Comparison of ENCODE assay signal across 15 cellular contexts in genomic region chr22:37088108-37088605, GRCh38. TPM values are rescaled to one million over a fixed set of nuclear protein-coding genes. Genes with fewer than 3 reads are reported as not detected.
DNase-seq lines count a peak whose midpoint lies in the region; ATAC-seq, FAIRE-seq and TF ChIP-seq lines count a peak whose summit lies in the region.
"Had no signal": no experiment of that assay in that cellular context is flagged by ENCODE, and none has a peak within 500 bp of the region (broad histone marks: within the 10 kb centered on the region; RNA-seq: fewer than 3 reads in every experiment).

No MANE protein-coding gene starts in this region.

- no peak overlapping the region for H2AFZ ChIP-seq in HepG2 (ENCODE audit: low read length)
- no peak overlapping the region for H2AFZ ChIP-seq in neural progenitor cell (replicated peaks)

- intact Hi-C loops in HepG2 (cut with micrococcal nuclease; ENCODE audit: unreplicated experiment) (no loop called here), right lobe of liver (cut with DNase I) (no loop called here)

- H4K20me1 ChIP-seq in HepG2 (ENCODE audit: insufficient read depth, low read length) (no peaks in the 10 kb centered on the region), neural progenitor cell (ENCODE audit: low read depth) (no peaks in the 10 kb centered on the region)

- H3K4me1 ChIP-seq in HepG2 (ENCODE audit: insufficient read depth, low read length) (peaks cover 12% of the 10 kb centered on the region), right lobe of liver (no peaks in the 10 kb centered on the region), neural progenitor cell (peaks cover 11% of the 10 kb centered on the region)

- H3K4me3 Mint-ChIP-seq in effector memory CD8-positive, alpha-beta T cell, result no peak overlapping the region
- peak overlapping the region in 1 of 2 donors; percentile 67 for H3K4me3 Mint-ChIP-seq in stimulated activated naive CD8-positive, alpha-beta T cell treated with anti-CD3 and anti-CD28 coated beads, Interleukin-15, amount 100 ng/mL, for 72 hours
- H3K4me3 Mint-ChIP-seq in neural progenitor cell, result no peak overlapping the region
- H3K4me3 Mint-ChIP-seq: CD8-positive, alpha-beta T cell; nephron had no signal

- H3K9me3 ChIP-seq in HepG2 (ENCODE audit: low read length) (no peaks in the 10 kb centered on the region), right lobe of liver (no peaks in the 10 kb centered on the region), neural progenitor cell (ENCODE audit: low read depth) (no peaks in the 10 kb centered on the region)

- H3K4me3 ChIP-seq in HepG2 (replicated peaks in 1 of 3; ENCODE audit: insufficient read depth in 1 of 3, low read depth in 2 of 3, low read length in 3 of 3) (no peak overlapping the region), right lobe of liver (no peak overlapping the region), neural progenitor cell (no peak overlapping the region)

- H3K27me3 ChIP-seq in HepG2 (ENCODE audit: control insufficient read depth in 1 of 2, insufficient read depth in 2 of 2, low read length in 2 of 2) (no peaks in the 10 kb centered on the region), right lobe of liver (no peaks in the 10 kb centered on the region), neural progenitor cell (no peaks in the 10 kb centered on the region)

- H3K9me3 Mint-ChIP-seq in effector memory CD8-positive, alpha-beta T cell, result no peaks in the 10 kb centered on the region
- H3K9me3 Mint-ChIP-seq in stimulated activated naive CD8-positive, alpha-beta T cell treated with anti-CD3 and anti-CD28 coated beads, Interleukin-15, amount 100 ng/mL, for 72 hours, result no peaks in the 10 kb centered on the region
- H3K9me3 Mint-ChIP-seq in neural progenitor cell, result no peaks in the 10 kb centered on the region
- H3K9me3 Mint-ChIP-seq: CD8-positive, alpha-beta T cell; nephron had no signal

- ATAC-seq in HepG2 (no peak), right lobe of liver (no peak), GM18511 (IDR thresholded peaks at IDR 0.05; ENCODE audit: unreplicated experiment) (no peak), GM21786 (IDR thresholded peaks at IDR 0.05; ENCODE audit: unreplicated experiment) (no peak)
- peak; percentile 27 for ATAC-seq in effector memory CD8-positive, alpha-beta T cell (replicated peaks)
- peak; percentile 33 for ATAC-seq in stimulated activated naive CD8-positive, alpha-beta T cell treated with anti-CD3 and anti-CD28 coated beads, Interleukin-15, amount 100 ng/mL, for 72 hours
- ATAC-seq: CD8-positive, alpha-beta T cell had no signal

- H3K4me1 Mint-ChIP-seq in effector memory CD8-positive, alpha-beta T cell (ENCODE audit: low read depth in 2 of 2), result no peaks in the 10 kb centered on the region
- peaks cover 47% of the 10 kb centered on the region for H3K4me1 Mint-ChIP-seq in stimulated activated naive CD8-positive, alpha-beta T cell treated with anti-CD3 and anti-CD28 coated beads, Interleukin-15, amount 100 ng/mL, for 72 hours
- H3K4me1 Mint-ChIP-seq in neural progenitor cell, result peaks cover 14% of the 10 kb centered on the region

- 100% methylated on average over 1 of the region's 6 CpGs for WGBS in HepG2 (ENCODE audit: low lambda C conversion rate)
- no CpG with 5 or more reads among the region's 6 CpGs for WGBS in right lobe of liver (ENCODE audit: insufficient coverage, low coverage, low lambda C conversion rate, missing lambda C conversion rate)

- TF ChIP-seq EP300 in HepG2 (IDR thresholded peaks at IDR 0.05; ENCODE audit: low read depth in 2 of 2, low read length in 2 of 2) (no peak), HepG2 (CRISPR knock-in tag; IDR thresholded peaks at IDR 0.05; ENCODE audit: borderline replicate concordance) (no peak)

- H3F3A ChIP-seq in neural progenitor cell (ENCODE audit: low read depth), result peaks cover 11% of the 10 kb centered on the region

- POLR2A ChIA-PET in HepG2 (lab: Yijun Ruan, JAX), result no interaction called here

- H3K9ac ChIP-seq in HepG2 (ENCODE audit: insufficient read depth, low read depth, low read length) (no peak overlapping the region), neural progenitor cell (no peak overlapping the region)

- TF ChIP-seq POLR2A in HepG2 (IDR thresholded peaks at IDR 0.05; ENCODE audit: insufficient read depth in 1 of 2, low read depth in 2 of 2, low read length in 2 of 2) (no peak), right lobe of liver (IDR thresholded peaks at IDR 0.05) (no peak)

- H3K79me2 ChIP-seq in HepG2 (ENCODE audit: insufficient read depth, low read length), result no peaks in the 10 kb centered on the region
- H3K79me2 ChIP-seq in neural progenitor cell (ENCODE audit: low read depth), result no peaks in the 10 kb centered on the region

- H3K36me3 ChIP-seq in HepG2 (replicated peaks in 1 of 2; ENCODE audit: control insufficient read depth in 1 of 2, insufficient read depth in 2 of 2, low read length in 2 of 2), result no peaks in the 10 kb centered on the region
- no peaks in the 10 kb centered on the region for H3K36me3 ChIP-seq in right lobe of liver
- H3K36me3 ChIP-seq in neural progenitor cell, result no peaks in the 10 kb centered on the region

- H3K27ac ChIP-seq in HepG2 (ENCODE audit: extremely low read length, insufficient read depth, low read length) (no peak overlapping the region), right lobe of liver (no peak overlapping the region), neural progenitor cell (no peak overlapping the region)

- TF ChIP-seq CTCF in HepG2 (CRISPR knock-in tag; IDR thresholded peaks at IDR 0.05), result no peak
- no peak for TF ChIP-seq CTCF in right lobe of liver (IDR thresholded peaks at IDR 0.05)
- TF ChIP-seq CTCF in neural progenitor cell (IDR thresholded peaks at IDR 0.05), result no peak

- in situ Hi-C loops in HepG2 (cut with HindIII; ENCODE audit: extremely low pct_ligation_motif_present, low pct_unique_long_range_greater_than_20kb), result no loop called here

- CTCF ChIA-PET in HepG2 (lab: Yijun Ruan, JAX; ENCODE audit: low intra/inter-chr PET ratio, low total read pairs), result no interaction called here

- H3K27me3 Mint-ChIP-seq in effector memory CD8-positive, alpha-beta T cell, result peaks cover 0 to 9% of the 10 kb centered on the region in 2 donors
- no peaks in the 10 kb centered on the region for H3K27me3 Mint-ChIP-seq in stimulated activated naive CD8-positive, alpha-beta T cell treated with anti-CD3 and anti-CD28 coated beads, Interleukin-15, amount 100 ng/mL, for 72 hours
- H3K27me3 Mint-ChIP-seq in neural progenitor cell (ENCODE audit: insufficient read depth, low read depth), result peaks cover 6% of the 10 kb centered on the region

- BruUV-seq in HepG2 (replicated peaks; lab: Mats Ljungman, UMichigan), result no TSS peak

- H3K27ac Mint-ChIP-seq in effector memory CD8-positive, alpha-beta T cell, result no peak overlapping the region
- H3K27ac Mint-ChIP-seq in stimulated activated naive CD8-positive, alpha-beta T cell treated with anti-CD3 and anti-CD28 coated beads, Interleukin-15, amount 100 ng/mL, for 72 hours, result peak overlapping the region in 1 of 2 donors; percentile 18
- H3K27ac Mint-ChIP-seq in neural progenitor cell, result no peak overlapping the region
- H3K27ac Mint-ChIP-seq: CD8-positive, alpha-beta T cell; nephron had no signal

- no peak overlapping the region for H3K4me2 ChIP-seq in HepG2 (ENCODE audit: low read depth, low read length)
- H3K4me2 ChIP-seq in neural progenitor cell, result no peak overlapping the region

- no peak for FAIRE-seq in HepG2 (lab: Jason Lieb, UNC)
- FAIRE-seq: endothelial cell of umbilical vein, small intestine had no signal

- TF ChIP-seq RAD21 in HepG2 (CRISPR knock-in tag; IDR thresholded peaks at IDR 0.05), result no peak

- H3K36me3 Mint-ChIP-seq in effector memory CD8-positive, alpha-beta T cell (ENCODE audit: insufficient read depth), result no peaks in the 10 kb centered on the region
- H3K36me3 Mint-ChIP-seq in neural progenitor cell, result no peaks in the 10 kb centered on the region
- H3K36me3 Mint-ChIP-seq: CD8-positive, alpha-beta T cell had no signal

- DNase-seq in HepG2 (ENCODE audit: low spot score) (no peak), right lobe of liver (no peak), OCI-M1 (lab: John Stamatoyannopoulos, UW) (peak; percentile 26), neural progenitor cell (ENCODE audit: low spot score) (no peak)
- no peak for DNase-seq in effector memory CD8-positive, alpha-beta T cell
- DNase-seq in stimulated activated naive CD8-positive, alpha-beta T cell treated with anti-CD3 and anti-CD28 coated beads, Interleukin-15, amount 100 ng/mL, for 72 hours, result no peak
- DNase-seq: activated CD4-positive, CD25-positive, alpha-beta regulatory T cell treated with anti-CD3 and anti-CD28 coated beads, Interleukin-2, amount 50 U/mL, for 72 hours; CD8-positive, alpha-beta T cell; NCI-H2029; RPMI8226; small intestine had no signal

RNA-seq across cellular contexts. Expression of gene TMPRSS6, which starts 21.4 kb away (rescaled TPM):
- total RNA-seq in HepG2 (2016; rRNA removed; fragmentation: Illumina TruSeq; extraction: Trizol), result 1.5 and 4.2 TPM in 2 replicates
- 1.1 and 1.5 TPM in 2 replicates for total RNA-seq in HepG2 (2016; cell fraction: cytosol; rRNA removed; fragmentation: Illumina TruSeq; extraction: Trizol; ENCODE audit: low read depth)
- total RNA-seq in HepG2 (2016; cell fraction: insoluble cytoplasmic fraction; rRNA removed; fragmentation: Illumina TruSeq; extraction: Trizol), result 1.5 and 5.2 TPM in 2 replicates
- 1.7 and 2.7 TPM in 2 replicates for total RNA-seq in HepG2 (2016; cell fraction: membrane; rRNA removed; fragmentation: Illumina TruSeq; extraction: Trizol)
- total RNA-seq in HepG2 (2016; cell fraction: nucleus; rRNA removed; fragmentation: Illumina TruSeq; extraction: Trizol), result 5.1 and 6.1 TPM in 2 replicates
- polyA plus RNA-seq in HepG2 (2011; rRNA removed), result 4.8 and 8.5 TPM in 2 replicates
- 5.4 and 5.9 TPM in 2 replicates for polyA plus RNA-seq in HepG2 (2011; cell fraction: cytosol; rRNA removed)
- 16.8 and 19.4 TPM in 2 replicates for polyA plus RNA-seq in HepG2 (2011; cell fraction: nucleus; rRNA removed)
- polyA plus RNA-seq in HepG2 (2012), result 4.2 and 6.4 TPM in 2 replicates
- polyA plus RNA-seq in HepG2 (2016; cell fraction: cytosol; fragmentation: Illumina TruSeq; extraction: Trizol; ENCODE audit: low read depth), result 1.7 TPM in 2 replicates
- 2.3 and 2.6 TPM in 2 replicates for polyA plus RNA-seq in HepG2 (2016; cell fraction: insoluble cytoplasmic fraction; fragmentation: Illumina TruSeq; extraction: Trizol; ENCODE audit: low read depth)
- 2.4 and 3.1 TPM in 2 replicates for polyA plus RNA-seq in HepG2 (2016; cell fraction: membrane; fragmentation: Illumina TruSeq; extraction: Trizol; ENCODE audit: low read depth)
- 10.0 and 11.5 TPM in 2 replicates for polyA plus RNA-seq in HepG2 (2016; cell fraction: nucleus; fragmentation: Illumina TruSeq; extraction: Trizol; ENCODE audit: insufficient read depth, low read depth)
- polyA minus RNA-seq in HepG2 (2011; rRNA and poly(A)+ RNA removed; ENCODE audit: low replicate concordance), result 6.6 TPM in 1 of 2 replicates, not detected in the other
- polyA minus RNA-seq in HepG2 (2011; cell fraction: cytosol; rRNA and poly(A)+ RNA removed), result 1.1 and 1.9 TPM in 2 replicates
- polyA minus RNA-seq in HepG2 (2011; cell fraction: nucleus; rRNA and poly(A)+ RNA removed), result 4.0 and 5.2 TPM in 2 replicates
- 100 to 1,000 TPM in 1 of 6 experiments, 10 to 100 TPM in 5; 40.7 to 104 (median 60.6) TPM for total RNA-seq in right lobe of liver
- not detected in 2 replicates for total RNA-seq in neural progenitor cell (ENCODE audit: low replicate concordance)
- total RNA-seq: endothelial cell of umbilical vein had no signal
- polyA plus RNA-seq: endothelial cell of umbilical vein had no signal

RNA-seq across cellular contexts. Expression of gene KCTD17, which starts 36.6 kb away (rescaled TPM):
- total RNA-seq in HepG2 (2016; rRNA removed; fragmentation: Illumina TruSeq; extraction: Trizol) (4.5 and 5.3 TPM in 2 replicates), right lobe of liver (1 to 10 TPM; 2.0 to 9.7 (median 4.4) TPM), neural progenitor cell (ENCODE audit: low replicate concordance) (17.5 and 44.1 TPM in 2 replicates)
- total RNA-seq in HepG2 (2016; cell fraction: cytosol; rRNA removed; fragmentation: Illumina TruSeq; extraction: Trizol; ENCODE audit: low read depth), result 2.1 and 2.4 TPM in 2 replicates
- 3.3 and 4.9 TPM in 2 replicates for total RNA-seq in HepG2 (2016; cell fraction: insoluble cytoplasmic fraction; rRNA removed; fragmentation: Illumina TruSeq; extraction: Trizol)
- total RNA-seq in HepG2 (2016; cell fraction: membrane; rRNA removed; fragmentation: Illumina TruSeq; extraction: Trizol), result 3.7 and 3.8 TPM in 2 replicates
- 2.9 and 4.4 TPM in 2 replicates for total RNA-seq in HepG2 (2016; cell fraction: nucleus; rRNA removed; fragmentation: Illumina TruSeq; extraction: Trizol)
- polyA plus RNA-seq in HepG2 (2011; rRNA removed), result 11.7 and 17.4 TPM in 2 replicates
- polyA plus RNA-seq in HepG2 (2011; cell fraction: cytosol; rRNA removed), result 11.0 and 11.5 TPM in 2 replicates
- polyA plus RNA-seq in HepG2 (2011; cell fraction: nucleus; rRNA removed), result 52.2 and 53.1 TPM in 2 replicates
- 5.3 and 11.6 TPM in 2 replicates for polyA plus RNA-seq in HepG2 (2012)
- polyA plus RNA-seq in HepG2 (2016; cell fraction: cytosol; fragmentation: Illumina TruSeq; extraction: Trizol; ENCODE audit: low read depth), result 2.5 and 3.1 TPM in 2 replicates
- 4.6 and 5.0 TPM in 2 replicates for polyA plus RNA-seq in HepG2 (2016; cell fraction: insoluble cytoplasmic fraction; fragmentation: Illumina TruSeq; extraction: Trizol; ENCODE audit: low read depth)
- polyA plus RNA-seq in HepG2 (2016; cell fraction: membrane; fragmentation: Illumina TruSeq; extraction: Trizol; ENCODE audit: low read depth), result 2.8 and 4.0 TPM in 2 replicates
- polyA plus RNA-seq in HepG2 (2016; cell fraction: nucleus; fragmentation: Illumina TruSeq; extraction: Trizol; ENCODE audit: insufficient read depth, low read depth), result 5.0 and 5.9 TPM in 2 replicates
- 0.28 and 24.0 TPM in 2 replicates for polyA minus RNA-seq in HepG2 (2011; rRNA and poly(A)+ RNA removed; ENCODE audit: low replicate concordance)
- polyA minus RNA-seq in HepG2 (2011; cell fraction: cytosol; rRNA and poly(A)+ RNA removed), result 4.6 and 5.1 TPM in 2 replicates
- polyA minus RNA-seq in HepG2 (2011; cell fraction: nucleus; rRNA and poly(A)+ RNA removed), result 6.8 and 7.3 TPM in 2 replicates

Comparison
In these comparisons a context has a peak if more than half of its experiments do, and no peak if none do; other contexts are left out.
1. RNA of gene TMPRSS6, which starts 21.4 kb away (total RNA-seq): 40.7 to 104 TPM in right lobe of liver; 1.1 to 6.1 TPM in HepG2 and not detected in neural progenitor cell; every median in the first group is over 4 times any median in the second.
2. ATAC-seq: peak in effector memory CD8-positive, alpha-beta T cell (single experiment) and stimulated activated naive CD8-positive, alpha-beta T cell treated with anti-CD3 and anti-CD28 coated beads, Interleukin-15, amount 100 ng/mL, for 72 hours (single experiment); none in HepG2 (single experiment), right lobe of liver (0 of 4), GM18511 (single experiment) and GM21786 (single experiment).